8 cellular contexts compared by ENCODE assay signal in the genomic region with DNA sequence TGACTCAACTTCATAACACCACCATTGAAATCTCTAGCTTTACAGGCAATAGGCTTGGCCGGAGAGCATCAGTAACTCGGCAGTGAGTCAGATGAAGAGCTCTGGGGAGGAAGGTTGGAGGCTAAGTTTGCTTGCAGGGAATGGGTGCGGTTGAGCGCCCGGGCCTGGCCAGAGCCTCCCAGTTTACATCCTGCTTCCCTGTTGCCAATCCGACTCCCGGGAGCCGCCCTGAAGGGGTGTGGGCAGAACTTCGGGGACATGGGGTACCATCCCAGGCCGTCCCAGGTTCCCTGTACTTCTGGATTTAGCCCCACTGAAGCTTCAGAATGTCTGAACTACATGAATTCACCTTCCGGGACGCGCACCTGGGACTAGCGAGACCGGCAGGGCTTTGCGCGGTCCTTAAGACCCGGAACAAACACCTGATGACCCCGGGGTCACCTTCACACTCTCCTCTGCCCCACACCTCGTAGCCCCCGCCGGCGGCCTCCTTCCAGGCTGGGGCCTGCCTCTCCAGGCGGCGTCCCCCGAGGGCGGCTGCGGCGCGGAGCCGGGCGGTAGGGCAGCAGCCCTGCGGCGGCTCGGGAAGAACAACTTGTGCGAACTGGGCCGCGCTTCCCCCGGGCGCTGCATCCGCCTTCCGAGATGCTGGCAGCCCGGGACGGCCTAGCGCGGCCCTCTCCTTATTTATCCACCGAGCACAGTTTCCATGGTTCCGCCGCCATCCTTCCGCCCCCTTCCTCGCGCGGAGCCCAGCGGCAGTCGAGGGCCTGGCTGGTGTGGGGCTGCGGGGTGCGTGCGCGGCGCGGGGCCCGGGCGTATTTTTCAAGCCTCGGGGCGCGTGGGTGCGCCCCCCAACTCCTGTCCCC. TPM values are rescaled to one million over a fixed set of nuclear protein-coding genes. Genes with fewer than 3 reads are reported as not detected.
DNase-seq lines count a peak whose midpoint lies in the region; ATAC-seq and TF ChIP-seq lines count a peak whose summit lies in the region.

No MANE protein-coding gene starts in this region.

- H3K9me2 ChIP-seq in OCI-LY1 (ENCODE audit: low read depth, low read length), result no peaks in the 10 kb centered on the region

- H3K9me3 ChIP-seq in OCI-LY1 (ENCODE audit: low read length) (no peaks in the 10 kb centered on the region), adipocyte (ENCODE audit: control insufficient read depth, low read length) (no peaks in the 10 kb centered on the region), left ventricle myocardium inferior (replicated peaks) (no peaks in the 10 kb centered on the region), prostate gland (no peaks in the 10 kb centered on the region)

- H2AFZ ChIP-seq in OCI-LY1 (ENCODE audit: low read length), result peak overlapping the region; percentile 78; the same call in 1 of the 2 replicates

- H3K4me3 ChIP-seq in OCI-LY1 (ENCODE audit: low read depth, low read length, poor library complexity, severe bottlenecking) (peak overlapping the region; percentile 75), adipocyte (ENCODE audit: low read length) (peak overlapping the region; percentile 63), left ventricle myocardium inferior (peak overlapping the region; percentile 72), prostate gland (peak overlapping the region; percentile 52 to 57)

- intact Hi-C loops in left ventricle myocardium inferior (cut with micrococcal nuclease) (no loop called here), prostate gland (cut with DNase I) (no loop called here)

- H3K4me1 ChIP-seq in OCI-LY1 (ENCODE audit: insufficient read depth, low read length, severe bottlenecking) (peaks cover 41% of the 10 kb centered on the region), adipocyte (ENCODE audit: control insufficient read depth, insufficient read depth, low read length) (peaks cover 4% of the 10 kb centered on the region), left ventricle myocardium inferior (peaks cover 21% of the 10 kb centered on the region), prostate gland (replicated peaks) (no peaks in the 10 kb centered on the region)

- H3K79me2 ChIP-seq in OCI-LY1 (ENCODE audit: insufficient read depth, low read length), result no peaks in the 10 kb centered on the region

- TF ChIP-seq CTCF in OCI-LY1 (IDR thresholded peaks at IDR 0.05; ENCODE audit: low read length) (no peak), left ventricle myocardium inferior (IDR thresholded peaks at IDR 0.05; ENCODE audit: borderline replicate concordance) (no peak), prostate gland (IDR thresholded peaks at IDR 0.05) (no peak)

- H3K9ac ChIP-seq in OCI-LY1 (ENCODE audit: low read length) (peak overlapping the region; percentile 51), adipocyte (ENCODE audit: low read length) (peak overlapping the region; percentile 79)

- H3F3A ChIP-seq in OCI-LY1 (ENCODE audit: insufficient read depth, low read length), result no peaks in the 10 kb centered on the region; the same call in 1 of the 2 replicates

- TF ChIP-seq POLR2A in prostate gland (IDR thresholded peaks at IDR 0.05), result no peak

- H3K27ac ChIP-seq in OCI-LY1 (ENCODE audit: low read depth, low read length, poor library complexity, severe bottlenecking) (peak overlapping the region; percentile 85), left ventricle myocardium inferior (replicated peaks) (peak overlapping the region; percentile 80), prostate gland (peak overlapping the region; percentile 86 to 88)

- H3K27me3 ChIP-seq in OCI-LY1 (ENCODE audit: insufficient read depth, low read length), result no peaks in the 10 kb centered on the region
- H3K27me3 ChIP-seq in adipocyte (replicated peaks; ENCODE audit: control insufficient read depth, insufficient read depth, low read length), result no peaks in the 10 kb centered on the region
- no peaks in the 10 kb centered on the region for H3K27me3 ChIP-seq in left ventricle myocardium inferior (ENCODE audit: low read depth)
- H3K27me3 ChIP-seq in prostate gland (replicated peaks; ENCODE audit: insufficient read depth), result no peaks in the 10 kb centered on the region

- DNase-seq in EL (peak; percentile 20), adipocyte (ENCODE audit: low read depth) (no peak), left ventricle myocardium inferior (peak; percentile 36), prostate gland (ENCODE audit: low spot score) (peak; percentile 21), dedifferentiated amniotic fluid mesenchymal stem cell (ENCODE audit: extremely low spot score) (no peak), SIG-M5 (lab: John Stamatoyannopoulos, UW) (no peak)

- ATAC-seq in HG02884 (IDR thresholded peaks at IDR 0.05; ENCODE audit: unreplicated experiment), result peak; percentile 34

- 19% methylated on average over 61 of the region's 67 CpGs for WGBS in prostate gland

- H3K36me3 ChIP-seq in OCI-LY1 (ENCODE audit: insufficient read depth, low read length), result no peaks in the 10 kb centered on the region
- H3K36me3 ChIP-seq in adipocyte (ENCODE audit: control insufficient read depth, insufficient read depth, low read length, severe bottlenecking), result no peaks in the 10 kb centered on the region
- H3K36me3 ChIP-seq in left ventricle myocardium inferior, result no peaks in the 10 kb centered on the region
- H3K36me3 ChIP-seq in prostate gland, result no peaks in the 10 kb centered on the region

- H4K20me1 ChIP-seq in OCI-LY1 (ENCODE audit: insufficient read depth, low read length), result no peaks in the 10 kb centered on the region

- H3K4me2 ChIP-seq in OCI-LY1 (ENCODE audit: low read length), result peak overlapping the region; percentile 94

RNA-seq across cellular contexts. Expression of a gene that starts 56.6 kb away (rescaled TPM):
- total RNA-seq in left ventricle myocardium inferior (33.3 TPM), prostate gland (10 to 100 TPM; 58.4 to 71.0 TPM)

Comparison
In these comparisons a context has a peak if more than half of its experiments do, and no peak if none do; other contexts are left out.
1. DNase-seq: peak in EL (single experiment), left ventricle myocardium inferior (single experiment) and prostate gland (single experiment); none in adipocyte (single experiment), dedifferentiated amniotic fluid mesenchymal stem cell (single experiment) and SIG-M5 (single experiment).
2. Peak in every context shown above with its lines, with median percentiles within 50 percentile points of each other: H3K27ac ChIP-seq and H3K4me3 ChIP-seq.